Comparison of ENCODE assay signal across 8 cellular contexts in the genomic region with DNA sequence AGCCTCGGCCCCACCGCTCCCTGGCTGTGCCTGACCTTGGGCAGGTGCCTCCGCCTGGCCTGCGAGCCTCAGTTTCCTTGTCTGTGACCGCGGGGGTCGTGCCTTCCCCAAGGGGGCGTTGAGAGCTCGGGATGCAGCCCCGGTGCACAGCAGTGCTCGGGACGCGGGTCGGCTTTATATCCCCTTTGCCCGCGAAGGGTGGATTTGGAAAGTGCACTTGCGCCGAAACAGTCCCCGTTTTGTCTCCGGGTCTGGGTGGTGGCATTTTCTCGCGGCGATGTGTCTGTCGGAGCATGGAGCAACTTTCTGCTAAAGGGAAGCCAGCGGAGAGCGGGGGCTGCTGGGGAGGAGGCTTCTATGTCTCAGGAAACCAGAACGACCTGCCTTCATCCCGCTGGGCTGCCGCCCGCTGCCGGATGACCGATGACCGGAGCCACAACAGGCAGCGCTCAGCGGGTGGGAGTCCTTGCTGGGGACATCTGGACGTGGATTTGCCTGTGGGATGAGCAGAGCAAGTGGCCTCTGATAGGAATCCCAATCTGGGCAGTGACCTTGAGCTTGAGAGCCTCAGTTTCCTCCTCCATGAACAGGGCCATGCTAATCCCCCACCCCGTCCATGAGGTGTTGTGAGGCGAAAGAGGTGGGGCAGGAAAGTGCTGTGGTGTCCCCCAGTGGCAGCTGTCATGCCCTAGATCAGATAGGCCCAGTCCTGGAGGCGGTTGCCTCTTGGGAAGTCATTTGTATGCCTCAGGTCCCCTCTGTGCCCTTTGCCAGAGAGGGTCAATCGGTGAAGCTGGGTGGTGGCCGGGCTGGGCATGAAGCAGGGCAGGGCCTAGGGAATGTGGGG. TPM values are rescaled to one million over a fixed set of nuclear protein-coding genes. Genes with fewer than 3 reads are reported as not detected.
DNase-seq lines count a peak whose midpoint lies in the region; ATAC-seq and TF ChIP-seq lines count a peak whose summit lies in the region.

No MANE protein-coding gene starts in this region.

- no peak for ATAC-seq in HG02840 (IDR thresholded peaks at IDR 0.05; ENCODE audit: low FRiP score, unreplicated experiment)

- WGBS in thyroid gland, 2 donors: 12 to 40% methylated on average over 10 to 24 of the region's 41 CpGs

- TF ChIP-seq CTCF in brain (conservative IDR thresholded peaks at IDR 0.05) (no peak), mesothelial cell of epicardium (IDR thresholded peaks at IDR 0.05; ENCODE audit: unreplicated experiment) (no peak), thyroid gland (IDR thresholded peaks at IDR 0.05) (no peak)

- peaks cover 51% of the 10 kb centered on the region for H3K27me3 Mint-ChIP-seq in brain
- H3K27me3 Mint-ChIP-seq in mesothelial cell of epicardium (ENCODE audit: low read depth): peaks cover 85% of the 10 kb centered on the region

- no peak for TF ChIP-seq POLR2A in thyroid gland (IDR thresholded peaks at IDR 0.05)

- intact Hi-C loops in thyroid gland (cut with DNase I): no loop called here

- H3K27ac Mint-ChIP-seq in brain: peak overlapping the region in 3 of 5 experiments; percentile 38 to 74 (median 53)
- H3K27ac Mint-ChIP-seq in mesothelial cell of epicardium: no peak overlapping the region

- H3K27ac ChIP-seq in thyroid gland: no peak overlapping the region

- H3K4me1 Mint-ChIP-seq in brain: peaks cover 11% of the 10 kb centered on the region
- H3K4me1 Mint-ChIP-seq in mesothelial cell of epicardium: peaks cover 12% of the 10 kb centered on the region

- H3K9me3 Mint-ChIP-seq in brain: peaks cover 0 to 12% (median 4%) of the 10 kb centered on the region in 5 experiments
- H3K9me3 Mint-ChIP-seq in mesothelial cell of epicardium: no peaks in the 10 kb centered on the region

- peaks cover 21 to 36% of the 10 kb centered on the region in 2 donors for H3K4me1 ChIP-seq in thyroid gland

- H3K4me3 Mint-ChIP-seq in brain (peak overlapping the region; percentile 83 to 89 (median 87)), mesothelial cell of epicardium (peak overlapping the region; percentile 75)

- H3K4me3 ChIP-seq in thyroid gland (replicated peaks in 1 of 3): peak overlapping the region in 2 of 3 donors; percentile 5 to 35

- no peaks in the 10 kb centered on the region for H3K36me3 Mint-ChIP-seq in brain
- no peaks in the 10 kb centered on the region for H3K36me3 Mint-ChIP-seq in mesothelial cell of epicardium

- H3K9me3 ChIP-seq in thyroid gland: no peaks in the 10 kb centered on the region

- DNase-seq in SIG-M5 treated with dmso at 0.1 percent for 504 hours (lab: John Stamatoyannopoulos, UW; ENCODE audit: unreplicated experiment): peak; percentile 27
- no peak for DNase-seq in SIG-M5 (lab: John Stamatoyannopoulos, UW)
- no peak for DNase-seq in mesothelial cell of epicardium (ENCODE audit: low spot score in 2 of 2, unreplicated experiment in 2 of 2)
- no peak for DNase-seq in thyroid gland
- DNase-seq in HT-29 (ENCODE audit: low spot score): no peak
- no peak for DNase-seq in occipital lobe (lab: John Stamatoyannopoulos, UW)

- no peaks in the 10 kb centered on the region for H3K27me3 ChIP-seq in thyroid gland

- H3K36me3 ChIP-seq in thyroid gland: no peaks in the 10 kb centered on the region

RNA-seq across cellular contexts. Expression of a gene that starts 0.7 kb away (rescaled TPM):
- polyA plus RNA-seq in brain (ENCODE audit: insufficient read depth, low read depth, low replicate concordance): 2.1 TPM
- total RNA-seq in mesothelial cell of epicardium (2.1 to 2.8 TPM (median 2.6 TPM) in 3 replicates), thyroid gland (1 to 10 TPM in 2 of 4 donors, under 1 TPM in 2; 0.44 to 2.3 (median 1.4) TPM), occipital lobe (6.9 TPM)
- not detected in 2 replicates for total RNA-seq in HT-29 (2014; rRNA removed; shearing (Covaris generic))
